In genomic region chr4:42136371-42136770, GRCh38 we compare ENCODE assay signal across 24 cellular contexts. TPM values are rescaled to one million over a fixed set of nuclear protein-coding genes. Genes with fewer than 3 reads are reported as not detected.
"Had no signal": no experiment of that assay in that cellular context is flagged by ENCODE, and none has a peak within 500 bp of the region (broad histone marks: within the 10 kb centered on the region; RNA-seq: fewer than 3 reads in every experiment).

No MANE protein-coding gene starts in this region.

- H3K27ac ChIP-seq: coronary artery, esophagus muscularis mucosa, foreskin keratinocyte, gastroesophageal sphincter, heart left ventricle, hepatocyte, psoas muscle, sigmoid colon, stomach, thyroid gland, vagina had no signal

- H3K36me3 ChIP-seq: esophagus muscularis mucosa, gastroesophageal sphincter, heart left ventricle, sigmoid colon, stomach, thyroid gland, vagina had no signal

- H3K4me2 ChIP-seq: hepatocyte had no signal

- FAIRE-seq: endothelial cell of umbilical vein, kidney had no signal

- H3K9me3 ChIP-seq: esophagus muscularis mucosa, heart left ventricle, psoas muscle, sigmoid colon, stomach, thyroid gland, vagina had no signal

- H3K4me1 ChIP-seq: esophagus muscularis mucosa, foreskin keratinocyte, gastroesophageal sphincter, heart left ventricle, psoas muscle, sigmoid colon, stomach, thyroid gland, vagina had no signal

- DNase-seq: dermis blood vessel endothelial cell; effector memory CD4-positive, alpha-beta T cell; foreskin keratinocyte; heart left ventricle; kidney; naive thymus-derived CD4-positive, alpha-beta T cell; nucleus accumbens; psoas muscle; right cardiac atrium; sigmoid colon; stimulated activated CD4-positive, alpha-beta T cell treated with anti-CD3 and anti-CD28 coated beads, Interleukin-2, amount 100 ng/mL, for 24 hours; stimulated activated CD4-positive, alpha-beta T cell treated with anti-CD3 and anti-CD28 coated beads, Interleukin-4, amount 100 ng/mL, for 24 hours; stimulated activated naive CD4-positive, alpha-beta T cell treated with Interleukin-2 at 50 U/mL for 16 hours; stomach; thyroid gland had no signal

- H3K79me2 ChIP-seq: hepatocyte had no signal

- H3K27me3 ChIP-seq: foreskin keratinocyte, thyroid gland, vagina had no signal

- H3K4me3 ChIP-seq: coronary artery, esophagus muscularis mucosa, gastroesophageal sphincter, heart left ventricle, hepatocyte, lung, psoas muscle, sigmoid colon, stomach, thyroid gland, vagina had no signal

- H2AFZ ChIP-seq: hepatocyte had no signal

RNA-seq across cellular contexts. Expression of gene BEND4, which starts 16.1 kb away (rescaled TPM):
- total RNA-seq: foreskin keratinocyte, osteocyte, renal cortical epithelial cell, vagina had no signal
- polyA plus RNA-seq: foreskin keratinocyte; naive thymus-derived CD4-positive, alpha-beta T cell; psoas muscle had no signal
